8 cellular contexts compared by ENCODE assay signal in the genomic region with DNA sequence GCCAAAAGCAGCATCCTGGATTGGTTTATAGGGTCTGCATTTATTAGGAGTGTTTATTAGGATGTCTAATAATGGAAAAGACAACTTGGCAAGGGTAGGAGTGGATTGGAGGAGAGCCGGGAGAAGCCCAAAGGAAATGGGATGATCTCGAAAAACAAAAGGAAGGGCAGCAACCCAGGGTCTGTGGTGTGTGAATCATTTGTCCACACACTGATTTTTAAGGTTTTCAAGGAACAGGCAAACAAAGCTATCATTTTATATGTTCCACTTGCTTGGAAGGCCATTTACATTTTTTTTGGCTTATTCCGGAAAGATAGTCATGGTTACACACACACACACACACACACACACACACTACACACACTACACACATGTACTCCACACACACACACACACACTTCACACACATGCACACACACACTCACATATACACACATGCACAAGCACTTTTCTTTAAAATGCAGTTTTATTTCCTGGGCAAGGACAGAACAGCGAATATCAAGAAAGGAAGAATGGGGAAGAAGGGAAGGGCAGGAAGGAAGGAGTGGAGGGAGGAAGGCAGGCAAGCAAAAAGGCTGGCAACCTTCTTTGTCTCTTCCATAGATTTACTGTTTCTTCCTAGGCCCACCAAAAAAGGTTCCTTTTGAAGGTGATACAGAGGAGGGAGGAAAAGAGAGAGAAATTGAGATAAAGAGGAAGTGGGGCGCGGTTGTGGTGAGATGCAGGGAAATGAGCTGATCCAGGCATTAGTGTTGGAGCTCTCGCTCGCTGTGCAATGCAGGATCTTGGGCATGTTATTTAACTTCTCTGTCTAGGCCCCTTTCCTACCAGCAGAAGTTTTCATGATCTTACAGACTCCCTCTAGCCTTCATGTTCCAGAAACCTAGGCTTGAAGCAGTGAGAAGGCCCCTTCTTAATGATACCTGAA.
DNase-seq lines count a peak whose midpoint lies in the region; ATAC-seq lines count a peak whose summit lies in the region.

No MANE protein-coding gene starts in this region.

- H3K27ac ChIP-seq in BLaER1, result peak overlapping the region; percentile 77

- peaks cover 37% of the 10 kb centered on the region for H3K4me1 Mint-ChIP-seq in activated T-helper 2 cell treated with anti-CD3 and anti-CD28 coated beads, Interferon-gamma antibody, Interleukin-2, Interleukin-4, amounts not matched to agents 10 μg/mL and 5 μg/mL and 100 μg/mL, durations not matched to agents 14 hours and 24 hours and 36 hours (ENCODE audit: low read depth)
- peaks cover 19% of the 10 kb centered on the region for H3K4me1 Mint-ChIP-seq in stimulated activated effector memory CD8-positive, alpha-beta T cell treated with anti-CD3 and anti-CD28 coated beads, Interleukin-12 subunit alpha, Interleukin-12 subunit beta, amount 100 ng/mL, for 72 hours
- no peaks in the 10 kb centered on the region for H3K4me1 Mint-ChIP-seq in activated T-helper 17 cell treated with anti-CD3 and anti-CD28 coated beads, Interleukin-2, amount 50 U/mL, for 72 hours

- no peaks in the 10 kb centered on the region for H4K20me1 ChIP-seq in BLaER1

- peaks cover 68% of the 10 kb centered on the region for H3K4me1 ChIP-seq in BLaER1

- H3K36me3 Mint-ChIP-seq in activated T-helper 2 cell treated with anti-CD3 and anti-CD28 coated beads, Interferon-gamma antibody, Interleukin-2, Interleukin-4, amounts not matched to agents 10 μg/mL and 5 μg/mL and 100 μg/mL, durations not matched to agents 14 hours and 24 hours and 36 hours (ENCODE audit: low read depth), result no peaks in the 10 kb centered on the region
- no peaks in the 10 kb centered on the region for H3K36me3 Mint-ChIP-seq in stimulated activated effector memory CD8-positive, alpha-beta T cell treated with anti-CD3 and anti-CD28 coated beads, Interleukin-12 subunit alpha, Interleukin-12 subunit beta, amount 100 ng/mL, for 72 hours
- H3K36me3 Mint-ChIP-seq in activated T-helper 17 cell treated with anti-CD3 and anti-CD28 coated beads, Interleukin-2, amount 50 U/mL, for 72 hours (ENCODE audit: low read depth), result no peaks in the 10 kb centered on the region

- peaks cover 4% of the 10 kb centered on the region for H3K27me3 Mint-ChIP-seq in activated T-helper 2 cell treated with anti-CD3 and anti-CD28 coated beads, Interferon-gamma antibody, Interleukin-2, Interleukin-4, amounts not matched to agents 10 μg/mL and 5 μg/mL and 100 μg/mL, durations not matched to agents 14 hours and 24 hours and 36 hours (ENCODE audit: low read depth)
- H3K27me3 Mint-ChIP-seq in activated T-helper 17 cell treated with anti-CD3 and anti-CD28 coated beads, Interleukin-2, amount 50 U/mL, for 72 hours, result peaks cover 7% of the 10 kb centered on the region

- DNase-seq in activated T-helper 2 cell treated with anti-CD3 and anti-CD28 coated beads, Interferon-gamma antibody, Interleukin-2, Interleukin-4, amounts not matched to agents 10 μg/mL and 5 μg/mL and 100 μg/mL, durations not matched to agents 14 hours and 24 hours and 36 hours (ENCODE audit: low spot score), result no peak
- no peak for DNase-seq in stimulated activated effector memory CD8-positive, alpha-beta T cell treated with anti-CD3 and anti-CD28 coated beads, Interleukin-12 subunit alpha, Interleukin-12 subunit beta, amount 100 ng/mL, for 72 hours (ENCODE audit: low spot score in 2 of 2)
- no peak for DNase-seq in NCI-H2196 treated with DMSO at 0.1 percent for 48 hours (lab: John Stamatoyannopoulos, UW; ENCODE audit: unreplicated experiment)
- DNase-seq in stimulated activated naive CD4-positive, alpha-beta T cell treated with Interleukin-2 at 50 U/mL for 16 hours (lab: John Stamatoyannopoulos, UW), result no peak

- intact Hi-C loops in activated T-helper 2 cell treated with anti-CD3 and anti-CD28 coated beads, Interferon-gamma antibody, Interleukin-2, Interleukin-4, amounts not matched to agents 10 μg/mL and 5 μg/mL and 100 μg/mL, durations not matched to agents 14 hours and 24 hours and 36 hours (cut with micrococcal nuclease), result loop anchor here (1.0 kb wide), 1 partner anchor 8 kb away; no protein-coding TSS in a partner anchor

- peak overlapping the region; percentile 88 for H3K4me2 ChIP-seq in BLaER1

- H3K9ac ChIP-seq in BLaER1, result peak overlapping the region; percentile 66

- H3K36me3 ChIP-seq in BLaER1, result no peaks in the 10 kb centered on the region

- no peaks in the 10 kb centered on the region for H3K27me3 ChIP-seq in BLaER1

- H3K4me3 ChIP-seq in BLaER1, result peak overlapping the region; percentile 48

- no peaks in the 10 kb centered on the region for H3K9me3 Mint-ChIP-seq in activated T-helper 2 cell treated with anti-CD3 and anti-CD28 coated beads, Interferon-gamma antibody, Interleukin-2, Interleukin-4, amounts not matched to agents 10 μg/mL and 5 μg/mL and 100 μg/mL, durations not matched to agents 14 hours and 24 hours and 36 hours
- no peaks in the 10 kb centered on the region for H3K9me3 Mint-ChIP-seq in stimulated activated effector memory CD8-positive, alpha-beta T cell treated with anti-CD3 and anti-CD28 coated beads, Interleukin-12 subunit alpha, Interleukin-12 subunit beta, amount 100 ng/mL, for 72 hours
- no peaks in the 10 kb centered on the region for H3K9me3 Mint-ChIP-seq in activated T-helper 17 cell treated with anti-CD3 and anti-CD28 coated beads, Interleukin-2, amount 50 U/mL, for 72 hours

- ATAC-seq in GM19397 (IDR thresholded peaks at IDR 0.05; ENCODE audit: unreplicated experiment), result peak; percentile 38
- peak; percentile 36 for ATAC-seq in HG03457 (IDR thresholded peaks at IDR 0.05; ENCODE audit: unreplicated experiment)
- ATAC-seq in stimulated activated effector memory CD8-positive, alpha-beta T cell treated with anti-CD3 and anti-CD28 coated beads, Interleukin-12 subunit alpha, Interleukin-12 subunit beta, amount 100 ng/mL, for 72 hours, result peak; percentile 40
- ATAC-seq in activated T-helper 17 cell treated with anti-CD3 and anti-CD28 coated beads, Interleukin-2, amount 50 U/mL, for 72 hours (replicated peaks), result no peak

- no peaks in the 10 kb centered on the region for H3K9me3 ChIP-seq in BLaER1

- H3K27ac Mint-ChIP-seq in activated T-helper 2 cell treated with anti-CD3 and anti-CD28 coated beads, Interferon-gamma antibody, Interleukin-2, Interleukin-4, amounts not matched to agents 10 μg/mL and 5 μg/mL and 100 μg/mL, durations not matched to agents 14 hours and 24 hours and 36 hours, result peak overlapping the region; percentile 35
- H3K27ac Mint-ChIP-seq in stimulated activated effector memory CD8-positive, alpha-beta T cell treated with anti-CD3 and anti-CD28 coated beads, Interleukin-12 subunit alpha, Interleukin-12 subunit beta, amount 100 ng/mL, for 72 hours, result no peak overlapping the region
- no peak overlapping the region for H3K27ac Mint-ChIP-seq in activated T-helper 17 cell treated with anti-CD3 and anti-CD28 coated beads, Interleukin-2, amount 50 U/mL, for 72 hours

- H3K4me3 Mint-ChIP-seq in activated T-helper 2 cell treated with anti-CD3 and anti-CD28 coated beads, Interferon-gamma antibody, Interleukin-2, Interleukin-4, amounts not matched to agents 10 μg/mL and 5 μg/mL and 100 μg/mL, durations not matched to agents 14 hours and 24 hours and 36 hours (ENCODE audit: low read depth), result no peak overlapping the region
- H3K4me3 Mint-ChIP-seq in stimulated activated effector memory CD8-positive, alpha-beta T cell treated with anti-CD3 and anti-CD28 coated beads, Interleukin-12 subunit alpha, Interleukin-12 subunit beta, amount 100 ng/mL, for 72 hours, result peak overlapping the region; percentile 31
- no peak overlapping the region for H3K4me3 Mint-ChIP-seq in activated T-helper 17 cell treated with anti-CD3 and anti-CD28 coated beads, Interleukin-2, amount 50 U/mL, for 72 hours
